In the genomic region with DNA sequence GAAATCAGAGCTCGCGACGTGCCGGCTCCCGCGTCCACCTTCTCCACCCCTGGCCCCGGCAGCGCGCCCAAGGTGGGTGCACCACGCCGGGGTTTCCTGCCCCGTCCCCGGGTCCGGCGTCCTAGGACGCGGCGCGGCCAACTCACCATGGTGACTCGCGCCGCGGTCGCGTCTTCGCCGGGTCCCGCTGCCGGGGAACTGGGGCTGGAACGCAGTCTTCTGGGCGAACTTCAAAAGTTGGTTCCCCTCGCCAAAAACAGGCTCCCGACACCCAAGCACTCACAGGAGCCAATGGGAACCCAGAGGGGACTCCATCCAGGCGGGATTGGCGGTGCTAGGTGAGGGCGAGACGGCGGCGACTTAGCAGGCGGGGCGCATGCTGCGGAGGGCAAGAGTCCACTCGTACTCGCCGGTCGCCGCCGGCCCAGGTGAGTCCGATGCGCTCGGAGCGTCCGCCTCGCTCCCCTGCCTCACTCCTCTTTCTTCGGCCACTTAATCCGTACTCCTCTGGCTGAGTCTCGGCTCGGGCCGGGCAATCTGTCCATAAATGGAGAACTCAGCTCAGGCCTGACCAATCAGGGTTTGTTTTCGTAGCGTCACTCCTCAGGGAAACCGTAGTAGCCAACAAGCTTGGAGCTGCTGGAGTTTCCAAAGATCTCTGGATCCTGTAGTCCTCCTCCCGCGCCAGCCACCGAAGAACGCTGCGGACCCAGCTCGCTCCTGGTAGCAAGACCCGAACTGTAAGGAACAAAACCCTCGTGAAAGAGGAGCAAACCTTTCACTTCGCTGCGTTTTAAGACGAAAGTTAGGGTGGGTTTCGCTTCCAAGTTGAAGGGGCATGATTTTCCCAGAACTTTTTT, we compare ENCODE assay signal across 7 cellular contexts. TPM values are rescaled to one million over a fixed set of nuclear protein-coding genes. Genes with fewer than 3 reads are reported as not detected.
DNase-seq lines count a peak whose midpoint lies in the region; ATAC-seq, FAIRE-seq and TF ChIP-seq lines count a peak whose summit lies in the region.

Gene MYO1E (minus strand): TSS at position 520 of the 860 bp plus-strand sequence. CDS start 371 bp downstream, at position 149.

- H3K4me3 ChIP-seq in skeletal muscle cell (ENCODE audit: low read depth, low read length), result peak within 1 kb of the TSS; percentile 96

- peak; percentile 95 for TF ChIP-seq POLR2A in GM12892 (IDR thresholded peaks at IDR 0.05; ENCODE audit: low read depth, low read length)

- peak; percentile 86 for FAIRE-seq in GM12892 (lab: Jason Lieb, UNC)

- H3K4me1 Mint-ChIP-seq in immature natural killer cell, result peaks cover 24% of the 10 kb centered on the region in 2 donors

- intact Hi-C loops in T-helper 1 cell treated with Interleukin-12 subunit alpha and Interleukin-12 subunit beta and Interleukin-4 antibody, amounts not matched to agents 30 ng/mL and 1 ng/mL, for 36 hours (cut with micrococcal nuclease), result loop anchor here (1.0 to 5.0 kb wide), 3 partner anchors 72 to 440 kb away; partner anchors contain the start of gene SLTM

- H3K27me3 Mint-ChIP-seq in immature natural killer cell (ENCODE audit: low read depth in 3 of 3), result peaks cover 17 to 26% (median 20%) of the 10 kb centered on the region in 3 donors

- H3K4me3 Mint-ChIP-seq in immature natural killer cell, result peak within 1 kb of the TSS; percentile 89 to 95 (median 93)

- H3K27ac Mint-ChIP-seq in immature natural killer cell, result peak within 1 kb of the TSS; percentile 17 to 84 (median 40)

- peaks cover 0 to 1% (median 0%) of the 10 kb centered on the region in 6 donors for H3K9me3 Mint-ChIP-seq in immature natural killer cell

- H3K36me3 Mint-ChIP-seq in immature natural killer cell, result no peaks in the 10 kb centered on the region

- DNase-seq in GM12892 (ENCODE audit: insufficient read length) (peak; percentile 53), NCI-H128 (lab: John Stamatoyannopoulos, UW; ENCODE audit: unreplicated experiment) (peak; percentile 67), cerebellum (ENCODE audit: low spot score) (peak; percentile 85), immature natural killer cell (peak; percentile 19 to 43 (median 33)), skeletal muscle cell (ENCODE audit: low read depth) (peak; percentile 93)

- peak; percentile 57 for ATAC-seq in HG02571 (IDR thresholded peaks at IDR 0.05; ENCODE audit: unreplicated experiment)

RNA-seq across cellular contexts. Expression of gene MYO1E, which starts in this region (rescaled TPM):
- 102 TPM for polyA plus RNA-seq in GM12892 (2012; ENCODE audit: missing spikeins)
- 37.0 and 37.5 TPM in 2 replicates for total RNA-seq in T-helper 1 cell treated with Interleukin-12 subunit alpha and Interleukin-12 subunit beta and Interleukin-4 antibody, amounts not matched to agents 30 ng/mL and 1 ng/mL, for 36 hours
- total RNA-seq in cerebellum, result 7.7 TPM
- polyA plus RNA-seq in immature natural killer cell, result 10 to 100 TPM in 1 of 3 donors, 1 to 10 TPM in 2; 4.7 to 15.4 (median 7.1) TPM

Comparison
In these comparisons a context has a peak if more than half of its experiments do, and no peak if none do; other contexts are left out.
1. Peak in every context shown above with its lines: DNase-seq, ATAC-seq and H3K4me3 ChIP-seq.
2. DNase-seq: peak in every context shown above with its lines; median percentile 93 in skeletal muscle cell; 85 in cerebellum; 67 in NCI-H128; 53 in GM12892; 33 in immature natural killer cell.